Comparison of ENCODE assay signal across 14 cellular contexts in genomic region chr12:94792690-94793089, GRCh38.
DNase-seq lines count a peak whose midpoint lies in the region; ATAC-seq and TF ChIP-seq lines count a peak whose summit lies in the region.
"Had no signal": no experiment of that assay in that cellular context is flagged by ENCODE, and none has a peak within 500 bp of the region (broad histone marks: within the 10 kb centered on the region; RNA-seq: fewer than 3 reads in every experiment).

No MANE protein-coding gene starts in this region.

- DNase-seq in Ammon's horn (ENCODE audit: low spot score) = peak; percentile 51
- peak; percentile 94 for DNase-seq in NB4 (ENCODE audit: low read depth)
- peak; percentile 33 for DNase-seq in astrocyte of the spinal cord (ENCODE audit: low read depth, low spot score)
- DNase-seq in mesothelial cell of epicardium (ENCODE audit: low spot score in 2 of 2, unreplicated experiment in 2 of 2) = no peak
- no peak for DNase-seq in T-cell
- DNase-seq: NCI-H1930; occipital lobe; stimulated activated CD4-positive, alpha-beta T cell treated with anti-CD3 and anti-CD28 coated beads, Interleukin-15, amount 100 ng/mL, for 24 hours; T-helper 1 cell; tibial artery had no signal

- in situ Hi-C loops in astrocyte of the spinal cord (cut with HindIII; ENCODE audit: low sequenced_read_pairs) = no loop called here

- H3K9me3 Mint-ChIP-seq in mesothelial cell of epicardium (no peaks in the 10 kb centered on the region), T-cell (no peaks in the 10 kb centered on the region)

- H3K4me3 Mint-ChIP-seq in mesothelial cell of epicardium (no peak overlapping the region), T-cell (peak overlapping the region in 1 of 3 donors; percentile 31)

- TF ChIP-seq CTCF in NB4 (IDR thresholded peaks at IDR 0.05; ENCODE audit: low read depth, low read length) (no peak), astrocyte of the spinal cord (IDR thresholded peaks at IDR 0.05; ENCODE audit: low read depth, low read length) (no peak), mesothelial cell of epicardium (IDR thresholded peaks at IDR 0.05; ENCODE audit: unreplicated experiment) (no peak)

- POLR2A ChIA-PET in T-cell (lab: Charles Lee) = interaction anchor here in 1 of 2 donors (0.6 to 0.7 kb wide), 2 partner anchors 1255 to 1719 kb away, joined by 3 to 4 read pairs; no protein-coding TSS in a partner anchor

- ATAC-seq in T-cell (replicated peaks in 1 of 4) (no peak), GM18520 (IDR thresholded peaks at IDR 0.05; ENCODE audit: unreplicated experiment) (no peak), GM21723 (IDR thresholded peaks at IDR 0.05; ENCODE audit: unreplicated experiment) (no peak), HG02759 (IDR thresholded peaks at IDR 0.05; ENCODE audit: unreplicated experiment) (no peak)
- ATAC-seq: body of pancreas had no signal

- H3K36me3 Mint-ChIP-seq in mesothelial cell of epicardium (no peaks in the 10 kb centered on the region), T-cell (no peaks in the 10 kb centered on the region)

- CTCF ChIA-PET in T-cell (lab: Charles Lee) = interaction anchor here in 1 of 2 donors (0.7 kb wide), 1 partner anchor 1290 kb away, joined by 3 read pairs; no protein-coding TSS in a partner anchor

- no peak for TF ChIP-seq POLR2A in NB4 (IDR thresholded peaks at IDR 0.05; ENCODE audit: extremely low read depth, insufficient read length)

- peak overlapping the region; percentile 55 for H3K4me3 ChIP-seq in NB4 (ENCODE audit: low read depth, low read length)
- no peak overlapping the region for H3K4me3 ChIP-seq in astrocyte of the spinal cord (ENCODE audit: low read depth, low read length)
- H3K4me3 ChIP-seq: body of pancreas, tibial artery had no signal

- H3K27me3 Mint-ChIP-seq in mesothelial cell of epicardium (ENCODE audit: low read depth) (peaks cover 78% of the 10 kb centered on the region), T-cell (peaks cover 0 to 3% of the 10 kb centered on the region in 2 donors)

- H3K27ac Mint-ChIP-seq in mesothelial cell of epicardium = peak overlapping the region; percentile 79
- peak overlapping the region in 1 of 2 donors; percentile 68 for H3K27ac Mint-ChIP-seq in T-cell

- H3K4me1 Mint-ChIP-seq in mesothelial cell of epicardium (peaks cover 33% of the 10 kb centered on the region), T-cell (peaks cover 7 to 31% (median 17%) of the 10 kb centered on the region in 3 donors)

Comparison
In these comparisons a context has a peak if more than half of its experiments do, and no peak if none do; other contexts are left out.
1. DNase-seq: peak in Ammon's horn (single experiment), NB4 (single experiment) and astrocyte of the spinal cord (single experiment); none in mesothelial cell of epicardium (0 of 2) and T-cell (0 of 34).